Comparison of ENCODE assay signal across 1 cellular context in the genomic region with DNA sequence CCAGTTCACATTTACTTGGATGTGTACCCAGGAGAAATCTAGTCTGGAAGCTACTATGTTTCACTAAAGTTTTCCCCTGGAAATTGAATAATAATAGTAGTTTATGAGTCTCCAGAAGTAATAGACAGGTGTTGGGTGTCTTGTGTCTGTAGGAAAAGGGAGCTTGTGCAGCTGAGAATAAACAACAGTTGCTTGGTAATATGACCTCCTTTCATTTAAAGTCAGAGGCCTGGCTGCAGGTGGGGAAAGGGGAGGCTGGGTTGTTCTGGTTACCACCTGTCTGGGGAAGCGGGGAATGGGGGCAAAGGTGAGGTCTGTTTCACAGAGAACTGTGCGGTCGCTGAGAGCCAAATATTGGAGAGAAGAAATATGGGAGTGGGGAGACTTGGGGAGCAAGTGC.
TF ChIP-seq lines count a peak whose summit lies in the region.

No MANE protein-coding gene starts in this region.

TF ChIP-seq in GM23338, 12 proteins besides CTCF, POLR2A, EP300 and RAD21 (continued from another document):
- TF ChIP-seq NANOG (IDR thresholded peaks at IDR 0.05; ENCODE audit: borderline replicate concordance) = no peak
- no peak for TF ChIP-seq ZNF331 (CRISPR knock-in tag; IDR thresholded peaks at IDR 0.05; ENCODE audit: low read depth)
- TF ChIP-seq, protein P1, sequence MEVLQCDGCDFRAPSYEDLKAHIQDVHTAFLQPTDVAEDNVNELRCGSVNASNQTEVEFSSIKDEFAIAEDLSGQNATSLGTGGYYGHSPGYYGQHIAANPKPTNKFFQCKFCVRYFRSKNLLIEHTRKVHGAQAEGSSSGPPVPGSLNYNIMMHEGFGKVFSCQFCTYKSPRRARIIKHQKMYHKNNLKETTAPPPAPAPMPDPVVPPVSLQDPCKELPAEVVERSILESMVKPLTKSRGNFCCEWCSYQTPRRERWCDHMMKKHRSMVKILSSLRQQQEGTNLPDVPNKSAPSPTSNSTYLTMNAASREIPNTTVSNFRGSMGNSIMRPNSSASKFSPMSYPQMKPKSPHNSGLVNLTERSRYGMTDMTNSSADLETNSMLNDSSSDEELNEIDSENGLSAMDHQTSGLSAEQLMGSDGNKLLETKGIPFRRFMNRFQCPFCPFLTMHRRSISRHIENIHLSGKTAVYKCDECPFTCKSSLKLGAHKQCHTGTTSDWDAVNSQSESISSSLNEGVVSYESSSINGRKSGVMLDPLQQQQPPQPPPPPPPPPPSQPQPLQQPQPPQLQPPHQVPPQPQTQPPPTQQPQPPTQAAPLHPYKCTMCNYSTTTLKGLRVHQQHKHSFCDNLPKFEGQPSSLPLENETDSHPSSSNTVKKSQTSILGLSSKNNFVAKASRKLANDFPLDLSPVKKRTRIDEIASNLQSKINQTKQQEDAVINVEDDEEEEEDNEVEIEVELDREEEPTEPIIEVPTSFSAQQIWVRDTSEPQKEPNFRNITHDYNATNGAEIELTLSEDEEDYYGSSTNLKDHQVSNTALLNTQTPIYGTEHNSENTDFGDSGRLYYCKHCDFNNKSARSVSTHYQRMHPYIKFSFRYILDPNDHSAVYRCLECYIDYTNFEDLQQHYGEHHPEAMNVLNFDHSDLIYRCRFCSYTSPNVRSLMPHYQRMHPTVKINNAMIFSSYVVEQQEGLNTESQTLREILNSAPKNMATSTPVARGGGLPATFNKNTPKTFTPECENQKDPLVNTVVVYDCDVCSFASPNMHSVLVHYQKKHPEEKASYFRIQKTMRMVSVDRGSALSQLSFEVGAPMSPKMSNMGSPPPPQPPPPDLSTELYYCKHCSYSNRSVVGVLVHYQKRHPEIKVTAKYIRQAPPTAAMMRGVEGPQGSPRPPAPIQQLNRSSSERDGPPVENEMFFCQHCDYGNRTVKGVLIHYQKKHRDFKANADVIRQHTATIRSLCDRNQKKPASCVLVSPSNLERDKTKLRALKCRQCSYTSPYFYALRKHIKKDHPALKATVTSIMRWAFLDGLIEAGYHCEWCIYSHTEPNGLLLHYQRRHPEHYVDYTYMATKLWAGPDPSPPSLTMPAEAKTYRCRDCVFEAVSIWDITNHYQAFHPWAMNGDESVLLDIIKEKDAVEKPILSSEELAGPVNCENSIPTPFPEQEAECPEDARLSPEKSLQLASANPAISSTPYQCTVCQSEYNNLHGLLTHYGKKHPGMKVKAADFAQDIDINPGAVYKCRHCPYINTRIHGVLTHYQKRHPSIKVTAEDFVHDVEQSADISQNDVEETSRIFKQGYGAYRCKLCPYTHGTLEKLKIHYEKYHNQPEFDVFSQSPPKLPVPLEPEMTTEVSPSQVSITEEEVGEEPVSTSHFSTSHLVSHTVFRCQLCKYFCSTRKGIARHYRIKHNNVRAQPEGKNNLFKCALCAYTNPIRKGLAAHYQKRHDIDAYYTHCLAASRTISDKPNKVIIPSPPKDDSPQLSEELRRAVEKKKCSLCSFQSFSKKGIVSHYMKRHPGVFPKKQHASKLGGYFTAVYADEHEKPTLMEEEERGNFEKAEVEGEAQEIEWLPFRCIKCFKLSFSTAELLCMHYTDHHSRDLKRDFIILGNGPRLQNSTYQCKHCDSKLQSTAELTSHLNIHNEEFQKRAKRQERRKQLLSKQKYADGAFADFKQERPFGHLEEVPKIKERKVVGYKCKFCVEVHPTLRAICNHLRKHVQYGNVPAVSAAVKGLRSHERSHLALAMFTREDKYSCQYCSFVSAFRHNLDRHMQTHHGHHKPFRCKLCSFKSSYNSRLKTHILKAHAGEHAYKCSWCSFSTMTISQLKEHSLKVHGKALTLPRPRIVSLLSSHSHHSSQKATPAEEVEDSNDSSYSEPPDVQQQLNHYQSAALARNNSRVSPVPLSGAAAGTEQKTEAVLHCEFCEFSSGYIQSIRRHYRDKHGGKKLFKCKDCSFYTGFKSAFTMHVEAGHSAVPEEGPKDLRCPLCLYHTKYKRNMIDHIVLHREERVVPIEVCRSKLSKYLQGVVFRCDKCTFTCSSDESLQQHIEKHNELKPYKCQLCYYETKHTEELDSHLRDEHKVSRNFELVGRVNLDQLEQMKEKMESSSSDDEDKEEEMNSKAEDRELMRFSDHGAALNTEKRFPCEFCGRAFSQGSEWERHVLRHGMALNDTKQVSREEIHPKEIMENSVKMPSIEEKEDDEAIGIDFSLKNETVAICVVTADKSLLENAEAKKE (CRISPR knock-in tag; IDR thresholded peaks at IDR 0.05) = no peak
- TF ChIP-seq CREB1 (CRISPR knock-in tag; IDR thresholded peaks at IDR 0.05; ENCODE audit: low read depth) = no peak
- TF ChIP-seq JUNB (IDR thresholded peaks at IDR 0.05; ENCODE audit: unreplicated experiment) = no peak
- no peak for TF ChIP-seq STAT1 (IDR thresholded peaks at IDR 0.05; ENCODE audit: unreplicated experiment)
- TF ChIP-seq, protein P2, sequence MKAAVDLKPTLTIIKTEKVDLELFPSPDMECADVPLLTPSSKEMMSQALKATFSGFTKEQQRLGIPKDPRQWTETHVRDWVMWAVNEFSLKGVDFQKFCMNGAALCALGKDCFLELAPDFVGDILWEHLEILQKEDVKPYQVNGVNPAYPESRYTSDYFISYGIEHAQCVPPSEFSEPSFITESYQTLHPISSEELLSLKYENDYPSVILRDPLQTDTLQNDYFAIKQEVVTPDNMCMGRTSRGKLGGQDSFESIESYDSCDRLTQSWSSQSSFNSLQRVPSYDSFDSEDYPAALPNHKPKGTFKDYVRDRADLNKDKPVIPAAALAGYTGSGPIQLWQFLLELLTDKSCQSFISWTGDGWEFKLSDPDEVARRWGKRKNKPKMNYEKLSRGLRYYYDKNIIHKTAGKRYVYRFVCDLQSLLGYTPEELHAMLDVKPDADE (IDR thresholded peaks at IDR 0.05) = no peak
- no peak for TF ChIP-seq EZH2 (IDR thresholded peaks at IDR 0.05; ENCODE audit: low read depth, unreplicated experiment)
- TF ChIP-seq POLR2AphosphoS5 (IDR thresholded peaks at IDR 0.05; ENCODE audit: low read depth) = no peak
